31 cellular contexts compared by ENCODE assay signal in the genomic region with DNA sequence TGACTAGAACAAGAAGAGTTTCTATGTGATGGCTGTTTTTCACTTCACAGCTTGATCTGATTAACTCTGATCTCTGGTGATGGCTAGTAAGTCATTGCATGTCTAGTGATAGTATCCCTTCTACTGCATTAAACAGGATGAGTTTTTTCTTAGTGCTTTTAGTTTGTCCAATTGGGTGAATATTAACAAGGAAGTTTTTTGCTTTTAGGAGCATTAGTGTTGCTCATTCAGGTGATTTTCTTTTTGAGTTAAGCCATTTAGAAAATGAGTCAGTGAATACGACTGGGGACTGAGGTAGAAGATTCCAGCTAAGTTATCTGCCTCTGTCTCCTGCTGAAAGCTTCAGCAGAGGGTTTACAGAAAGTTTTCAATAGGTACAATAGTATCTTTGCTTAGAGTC.
"Had no signal": no experiment of that assay in that cellular context is flagged by ENCODE, and none has a peak within 500 bp of the region (broad histone marks: within the 10 kb centered on the region; RNA-seq: fewer than 3 reads in every experiment).

No MANE protein-coding gene starts in this region.

- H3K27me3 Mint-ChIP-seq: activated CD4-positive, alpha-beta memory T cell treated with anti-CD3 and anti-CD28 coated beads, Interleukin-2, amount 10 ng/mL, durations not matched to agents 7 days and 5 days; activated naive CD4-positive, alpha-beta T cell treated with anti-CD3 and anti-CD28 coated beads, Interleukin-2, amount 10 ng/mL, durations not matched to agents 7 days and 5 days; activated naive CD8-positive, alpha-beta T cell treated with anti-CD3 and anti-CD28 coated beads, Interleukin-2, amount 10 ng/mL, durations not matched to agents 7 days and 5 days; activated T-cell treated with anti-CD3 and anti-CD28 coated beads, Interleukin-2, amount 50 U/mL, for 24 hours; brain; T-helper 17 cell had no signal

- H3K36me3 ChIP-seq: ascending aorta, breast epithelium, cardiac muscle cell, colonic mucosa, esophagus squamous epithelium, gastroesophageal sphincter, heart right ventricle had no signal

- H3K9me3 Mint-ChIP-seq: activated CD4-positive, alpha-beta memory T cell treated with anti-CD3 and anti-CD28 coated beads, Interleukin-2, amount 10 ng/mL, durations not matched to agents 7 days and 5 days; activated CD4-positive, alpha-beta T cell treated with anti-CD3 and anti-CD28 coated beads, Interleukin-2, amount 10 ng/mL, durations not matched to agents 7 days and 5 days; activated naive CD4-positive, alpha-beta T cell treated with anti-CD3 and anti-CD28 coated beads, Interleukin-2, amount 10 ng/mL, durations not matched to agents 7 days and 5 days; activated naive CD8-positive, alpha-beta T cell treated with anti-CD3 and anti-CD28 coated beads, Interleukin-2, amount 10 ng/mL, durations not matched to agents 7 days and 5 days; activated T-cell treated with anti-CD3 and anti-CD28 coated beads, Interleukin-2, amount 50 U/mL, for 24 hours; activated T-cell treated with anti-CD3 and anti-CD28 coated beads, Interleukin-2, amount 50 U/mL, for 72 hours; T-helper 2 cell treated with Interferon-gamma antibody and Interleukin-4, amounts not matched to agents 5 μg/mL and 100 μg/mL, for 36 hours; WTC11 had no signal

- H3K4me3 Mint-ChIP-seq: activated CD4-positive, alpha-beta memory T cell treated with anti-CD3 and anti-CD28 coated beads, Interleukin-2, amount 10 ng/mL, durations not matched to agents 7 days and 5 days; activated CD4-positive, alpha-beta T cell treated with anti-CD3 and anti-CD28 coated beads, Interleukin-2, amount 10 ng/mL, durations not matched to agents 7 days and 5 days; activated naive CD4-positive, alpha-beta T cell treated with anti-CD3 and anti-CD28 coated beads, Interleukin-2, amount 10 ng/mL, durations not matched to agents 7 days and 5 days; activated naive CD8-positive, alpha-beta T cell treated with anti-CD3 and anti-CD28 coated beads, Interleukin-2, amount 10 ng/mL, durations not matched to agents 7 days and 5 days; activated T-cell treated with anti-CD3 and anti-CD28 coated beads, Interleukin-2, amount 50 U/mL, for 24 hours; activated T-cell treated with anti-CD3 and anti-CD28 coated beads, Interleukin-2, amount 50 U/mL, for 72 hours; brain; T-helper 17 cell; T-helper 2 cell treated with Interferon-gamma antibody and Interleukin-4, amounts not matched to agents 5 μg/mL and 100 μg/mL, for 36 hours; WTC11 had no signal

- H3K4me1 Mint-ChIP-seq: activated CD4-positive, alpha-beta memory T cell treated with anti-CD3 and anti-CD28 coated beads, Interleukin-2, amount 10 ng/mL, durations not matched to agents 7 days and 5 days; activated CD4-positive, alpha-beta T cell treated with anti-CD3 and anti-CD28 coated beads, Interleukin-2, amount 10 ng/mL, durations not matched to agents 7 days and 5 days; activated naive CD4-positive, alpha-beta T cell treated with anti-CD3 and anti-CD28 coated beads, Interleukin-2, amount 10 ng/mL, durations not matched to agents 7 days and 5 days; activated naive CD8-positive, alpha-beta T cell treated with anti-CD3 and anti-CD28 coated beads, Interleukin-2, amount 10 ng/mL, durations not matched to agents 7 days and 5 days; brain; T-helper 17 cell had no signal

- H3K4me1 ChIP-seq: ascending aorta, breast epithelium, colonic mucosa, heart right ventricle had no signal

- H3K36me3 Mint-ChIP-seq: activated naive CD4-positive, alpha-beta T cell treated with anti-CD3 and anti-CD28 coated beads, Interleukin-2, amount 10 ng/mL, durations not matched to agents 7 days and 5 days; activated naive CD4-positive, alpha-beta T cell treated with anti-CD3 and anti-CD28 coated beads, Interleukin-2, amount 50 U/mL, for 72 hours; activated naive CD8-positive, alpha-beta T cell treated with anti-CD3 and anti-CD28 coated beads, Interleukin-2, amount 10 ng/mL, durations not matched to agents 7 days and 5 days; brain; WTC11 had no signal

- H3K27me3 ChIP-seq: ascending aorta, breast epithelium, cardiac muscle cell, colonic mucosa, esophagus squamous epithelium, gastroesophageal sphincter, heart right ventricle had no signal

- H3K9me3 ChIP-seq: ascending aorta, breast epithelium, colonic mucosa, esophagus squamous epithelium, gastroesophageal sphincter, heart right ventricle had no signal

- ATAC-seq: activated naive CD4-positive, alpha-beta T cell treated with anti-CD3 and anti-CD28 coated beads, Interleukin-2, amount 50 U/mL, for 72 hours; activated T-cell treated with anti-CD3 and anti-CD28 coated beads, Interleukin-2, amount 50 U/mL, for 72 hours; gastroesophageal sphincter; heart right ventricle; T-helper 17 cell; WTC11 had no signal

- H3K27ac ChIP-seq: ascending aorta, breast epithelium, cardiac muscle cell, colonic mucosa, epithelial cell of prostate, esophagus squamous epithelium, gastroesophageal sphincter, heart right ventricle had no signal

- H3K4me3 ChIP-seq: ascending aorta, breast epithelium, cardiac muscle cell, colonic mucosa, esophagus squamous epithelium, gastroesophageal sphincter, heart right ventricle had no signal

- H3K27ac Mint-ChIP-seq: activated CD4-positive, alpha-beta memory T cell treated with anti-CD3 and anti-CD28 coated beads, Interleukin-2, amount 10 ng/mL, durations not matched to agents 7 days and 5 days; activated CD4-positive, alpha-beta T cell treated with anti-CD3 and anti-CD28 coated beads, Interleukin-2, amount 10 ng/mL, durations not matched to agents 7 days and 5 days; activated naive CD4-positive, alpha-beta T cell treated with anti-CD3 and anti-CD28 coated beads, Interleukin-2, amount 10 ng/mL, durations not matched to agents 7 days and 5 days; activated naive CD4-positive, alpha-beta T cell treated with anti-CD3 and anti-CD28 coated beads, Interleukin-2, amount 50 U/mL, for 72 hours; activated naive CD8-positive, alpha-beta T cell treated with anti-CD3 and anti-CD28 coated beads, Interleukin-2, amount 10 ng/mL, durations not matched to agents 7 days and 5 days; activated T-cell treated with anti-CD3 and anti-CD28 coated beads, Interleukin-2, amount 50 U/mL, for 24 hours; activated T-cell treated with anti-CD3 and anti-CD28 coated beads, Interleukin-2, amount 50 U/mL, for 72 hours; brain; T-helper 17 cell; T-helper 2 cell treated with Interferon-gamma antibody and Interleukin-4, amounts not matched to agents 5 μg/mL and 100 μg/mL, for 36 hours; WTC11 had no signal

- DNase-seq: activated CD4-positive, alpha-beta memory T cell treated with anti-CD3 and anti-CD28 coated beads, Interleukin-2, amount 10 ng/mL, durations not matched to agents 7 days and 5 days; activated CD4-positive, alpha-beta T cell treated with anti-CD3 and anti-CD28 coated beads for 1 hour; activated CD4-positive, alpha-beta T cell treated with anti-CD3 and anti-CD28 coated beads for 4 hours; activated CD4-positive, alpha-beta T cell treated with anti-CD3 and anti-CD28 coated beads, Interleukin-2, amount 10 ng/mL, durations not matched to agents 7 days and 5 days; activated CD4-positive, alpha-beta T cell treated with anti-CD3 and anti-CD28 coated beads, Interleukin-2, amount 50 U/mL, for 4 hours; activated CD8-positive, alpha-beta memory T cell treated with anti-CD3 and anti-CD28 coated beads, Interleukin-2, amount 50 U/mL, for 48 hours; activated gamma-delta T cell; activated naive CD4-positive, alpha-beta T cell; activated naive CD4-positive, alpha-beta T cell treated with anti-CD3 and anti-CD28 coated beads, Interleukin-2, amount 10 ng/mL, durations not matched to agents 7 days and 5 days; activated naive CD8-positive, alpha-beta T cell treated with anti-CD3 and anti-CD28 coated beads, Interleukin-2, amount 10 ng/mL, durations not matched to agents 7 days and 5 days; activated T-cell treated with anti-CD3 and anti-CD28 coated beads for 4 hours; activated T-cell treated with anti-CD3 and anti-CD28 coated beads, Interleukin-2, amount 50 U/mL, for 24 hours; activated T-cell treated with anti-CD3 and anti-CD28 coated beads, Interleukin-2, amount 50 U/mL, for 72 hours; central memory CD4-positive, alpha-beta T cell; cerebellar nuclear complex; colonic mucosa; effector CD8-positive, alpha-beta T cell; esophagus squamous epithelium; foreskin melanocyte; heart right ventricle; T-helper 17 cell; T1000 had no signal
